Comparison of ENCODE assay signal across 8 cellular contexts in the genomic region with DNA sequence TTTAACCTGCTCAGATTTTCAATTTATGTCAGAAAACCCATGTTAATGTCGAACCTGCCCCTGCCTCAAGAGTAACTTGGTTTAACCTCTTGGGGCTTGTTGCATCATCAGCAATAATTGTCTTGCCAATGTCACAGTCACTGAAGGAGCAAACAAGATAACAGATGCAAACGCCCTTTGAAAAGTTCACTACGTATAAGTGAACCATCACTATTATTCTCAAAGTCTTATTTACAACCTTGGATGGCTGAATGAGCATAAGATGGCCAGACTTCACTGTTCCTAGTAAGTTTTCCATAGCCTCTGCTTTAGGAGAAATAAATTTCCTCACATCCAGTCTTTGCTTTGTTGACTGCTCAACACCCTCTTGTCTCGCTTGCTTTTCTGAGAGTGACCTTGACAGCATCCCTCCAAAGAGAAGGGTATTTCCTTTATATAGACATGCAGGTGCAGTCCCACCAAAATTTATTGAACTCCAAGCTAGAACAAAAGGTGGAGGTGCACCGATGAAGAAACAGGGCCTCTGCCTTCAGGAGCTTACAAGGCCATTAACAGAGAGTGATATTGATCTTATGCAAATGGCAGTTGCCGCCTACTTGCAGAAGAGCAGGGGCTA. TPM values are rescaled to one million over a fixed set of nuclear protein-coding genes. Genes with fewer than 3 reads are reported as not detected.
A peak's percentile ranks its signal among the peaks of the same experiment; 100 is the strongest.
DNase-seq lines count a peak whose midpoint lies in the region; ATAC-seq and TF ChIP-seq lines count a peak whose summit lies in the region.

No MANE protein-coding gene starts in this region.

- H3K4me3 ChIP-seq in coronary artery: peak overlapping the region; percentile 81

- peaks cover 21 to 27% of the 10 kb centered on the region in 2 donors for H3K4me1 Mint-ChIP-seq in natural killer cell treated with Interleukin-12 subunit alpha and Interleukin-12 subunit beta and Interleukin-15 and Interleukin-18, amount 100 ng/mL, for 72 hours (ENCODE audit: low read depth in 2 of 2)

- no peaks in the 10 kb centered on the region for H3K9me3 ChIP-seq in KOPT-K1 (ENCODE audit: insufficient read depth, low read length, poor library complexity, severe bottlenecking)

- no peak for DNase-seq in coronary artery (ENCODE audit: low spot score)
- no peak for DNase-seq in natural killer cell treated with Interleukin-12 subunit alpha and Interleukin-12 subunit beta and Interleukin-15 and Interleukin-18, amount 100 ng/mL, for 72 hours (ENCODE audit: low spot score)
- no peak for DNase-seq in occipital lobe (lab: John Stamatoyannopoulos, UW)
- DNase-seq in Kasumi-1 (lab: John Stamatoyannopoulos, UW): no peak

- H3K27ac Mint-ChIP-seq in natural killer cell treated with Interleukin-12 subunit alpha and Interleukin-12 subunit beta and Interleukin-15 and Interleukin-18, amount 100 ng/mL, for 72 hours: peak overlapping the region; percentile 95 to 98

- peaks cover 13% of the 10 kb centered on the region for H3K36me3 ChIP-seq in KOPT-K1 (ENCODE audit: insufficient read depth, low read length)

- TF ChIP-seq CTCF in C4-2B (conservative IDR thresholded peaks at IDR 0.05) (no peak), coronary artery (IDR thresholded peaks at IDR 0.05) (no peak)

- no peaks in the 10 kb centered on the region for H3K36me3 Mint-ChIP-seq in natural killer cell treated with Interleukin-12 subunit alpha and Interleukin-12 subunit beta and Interleukin-15 and Interleukin-18, amount 100 ng/mL, for 72 hours

- peak overlapping the region; percentile 81; the same call in 1 of the 2 replicates for H3K27ac ChIP-seq in C4-2B
- peak overlapping the region; percentile 73 for H3K27ac ChIP-seq in KOPT-K1 (ENCODE audit: low read depth, low read length, poor library complexity, severe bottlenecking)
- H3K27ac ChIP-seq in coronary artery: peak overlapping the region; percentile 82 to 93

- H3K27me3 Mint-ChIP-seq in natural killer cell treated with Interleukin-12 subunit alpha and Interleukin-12 subunit beta and Interleukin-15 and Interleukin-18, amount 100 ng/mL, for 72 hours: no peaks in the 10 kb centered on the region

- no peak for ATAC-seq in natural killer cell treated with Interleukin-12 subunit alpha and Interleukin-12 subunit beta and Interleukin-15 and Interleukin-18, amount 100 ng/mL, for 72 hours
- ATAC-seq in HG03342 (IDR thresholded peaks at IDR 0.05; ENCODE audit: unreplicated experiment) (no peak), HG02885 (IDR thresholded peaks at IDR 0.05; ENCODE audit: poor library complexity, unreplicated experiment) (no peak)

- H3K4me3 Mint-ChIP-seq in natural killer cell treated with Interleukin-12 subunit alpha and Interleukin-12 subunit beta and Interleukin-15 and Interleukin-18, amount 100 ng/mL, for 72 hours: peak overlapping the region; percentile 99

- no peaks in the 10 kb centered on the region for H3K9me3 Mint-ChIP-seq in natural killer cell treated with Interleukin-12 subunit alpha and Interleukin-12 subunit beta and Interleukin-15 and Interleukin-18, amount 100 ng/mL, for 72 hours

RNA-seq across cellular contexts. Expression of a gene that starts 0.7 kb away (rescaled TPM):
- total RNA-seq in natural killer cell treated with Interleukin-12 subunit alpha and Interleukin-12 subunit beta and Interleukin-15 and Interleukin-18, amount 100 ng/mL, for 72 hours: 10 to 100 TPM; 13.0 to 20.8 TPM
- 36.5 TPM for total RNA-seq in occipital lobe
